Comparison of ENCODE assay signal across 10 cellular contexts in genomic region chr2:46490521-46491141, GRCh38. TPM values are rescaled to one million over a fixed set of nuclear protein-coding genes. Genes with fewer than 3 reads are reported as not detected.
DNase-seq lines count a peak whose midpoint lies in the region; ATAC-seq and TF ChIP-seq lines count a peak whose summit lies in the region.
"Had no signal": no experiment of that assay in that cellular context is flagged by ENCODE, and none has a peak within 500 bp of the region (broad histone marks: within the 10 kb centered on the region; RNA-seq: fewer than 3 reads in every experiment).

No MANE protein-coding gene starts in this region.

- no peaks in the 10 kb centered on the region for H3K36me3 ChIP-seq in stomach

- intact Hi-C loops in left cardiac atrium (cut with DNase I): no loop called here
- intact Hi-C loops in stomach (cut with DNase I; ENCODE audit: low total_unique reads): no loop called here

- WGBS in stomach, 5 donors: 34 to 50% (median 48%) methylated on average over 6 of the region's 6 CpGs

- ATAC-seq in GM19397 (IDR thresholded peaks at IDR 0.05; ENCODE audit: unreplicated experiment): peak; percentile 69
- ATAC-seq in left cardiac atrium: peak; percentile 63 to 90

- no peak for TF ChIP-seq CTCF in stomach (IDR thresholded peaks at IDR 0.05)

- no peaks in the 10 kb centered on the region for H3K27me3 Mint-ChIP-seq in activated T-cell treated with anti-CD3 and anti-CD28 coated beads, Interleukin-2, amount 50 U/mL, for 24 hours

- no peaks in the 10 kb centered on the region for H3K36me3 Mint-ChIP-seq in activated T-cell treated with anti-CD3 and anti-CD28 coated beads, Interleukin-2, amount 50 U/mL, for 24 hours (ENCODE audit: low read depth)

- H3K4me3 ChIP-seq in stomach: no peak overlapping the region

- H3K9me3 ChIP-seq in stomach: no peaks in the 10 kb centered on the region

- peak overlapping the region in 3 of 5 donors; percentile 9 to 54 (median 48) for H3K27ac ChIP-seq in stomach

- peak; percentile 95 to 97 for DNase-seq in Kasumi-1 (lab: John Stamatoyannopoulos, UW)
- DNase-seq in left cardiac atrium: peak; percentile 73
- no peak for DNase-seq in stomach
- DNase-seq in NCI-H446 treated with DMSO at 0.1 percent for 48 hours (lab: John Stamatoyannopoulos, UW): no peak
- DNase-seq in activated effector memory CD4-positive, alpha-beta T cell treated with Interleukin-2 at 50 U/mL for 16 hours: no peak
- no peak for DNase-seq in activated T-cell treated with anti-CD3 and anti-CD28 coated beads, Interleukin-2, amount 50 U/mL, for 24 hours
- no peak for DNase-seq in glomerular visceral epithelial cell (ENCODE audit: extremely low spot score)

- H3K4me1 ChIP-seq in stomach: peaks cover 0 to 36% (median 14%) of the 10 kb centered on the region in 4 donors

- H3K27me3 ChIP-seq in stomach: no peaks in the 10 kb centered on the region

- no peak for TF ChIP-seq EP300 in stomach (IDR thresholded peaks at IDR 0.05)

- no peak for TF ChIP-seq POLR2A in stomach (IDR thresholded peaks at IDR 0.05)

- H3K9me3 Mint-ChIP-seq in activated T-cell treated with anti-CD3 and anti-CD28 coated beads, Interleukin-2, amount 50 U/mL, for 24 hours: no peaks in the 10 kb centered on the region

- peaks cover 11% of the 10 kb centered on the region for H3K4me1 Mint-ChIP-seq in activated T-cell treated with anti-CD3 and anti-CD28 coated beads, Interleukin-2, amount 50 U/mL, for 24 hours (ENCODE audit: low read depth)

- no peak overlapping the region for H3K4me3 Mint-ChIP-seq in activated T-cell treated with anti-CD3 and anti-CD28 coated beads, Interleukin-2, amount 50 U/mL, for 24 hours

- H3K27ac Mint-ChIP-seq in activated T-cell treated with anti-CD3 and anti-CD28 coated beads, Interleukin-2, amount 50 U/mL, for 24 hours: no peak overlapping the region

RNA-seq across cellular contexts. Expression of gene TMEM247, which starts 11.3 kb away (rescaled TPM):
- total RNA-seq in left cardiac atrium (not detected), stomach (not detected)
- not detected for polyA plus RNA-seq in stomach
- total RNA-seq: NCI-H460, urinary bladder had no signal
- polyA plus RNA-seq: urinary bladder had no signal

RNA-seq across cellular contexts. Expression of gene RHOQ, which starts 51.7 kb away (rescaled TPM):
- 100 to 1,000 TPM; 156 to 186 TPM for total RNA-seq in left cardiac atrium
- 100 to 1,000 TPM in 1 of 5 donors, 10 to 100 TPM in 3, 1 to 10 TPM in 1; 4.9 to 102 (median 92.0) TPM for total RNA-seq in stomach
- polyA plus RNA-seq in stomach: 10 to 100 TPM; 22.4 to 48.0 (median 37.9) TPM

RNA-seq across cellular contexts. Expression of gene ATP6V1E2, which starts 51.7 kb away (rescaled TPM):
- total RNA-seq in left cardiac atrium (1 to 10 TPM; 4.1 to 6.5 TPM), stomach (10 to 100 TPM in 2 of 5 donors, 1 to 10 TPM in 1, under 1 TPM in 1, not detected in 1; 0.89 to 38.2 (median 10.0) TPM)
- 1 to 10 TPM; 2.0 to 4.9 (median 2.8) TPM for polyA plus RNA-seq in stomach

Comparison
In these comparisons a context has a peak if more than half of its experiments do, and no peak if none do; other contexts are left out.
1. DNase-seq: peak in Kasumi-1 (2 of 2) and left cardiac atrium (single experiment); none in stomach (single experiment), NCI-H446 treated with DMSO at 0.1 percent for 48 hours (single experiment), activated effector memory CD4-positive, alpha-beta T cell treated with Interleukin-2 at 50 U/mL for 16 hours (single experiment), activated T-cell treated with anti-CD3 and anti-CD28 coated beads, Interleukin-2, amount 50 U/mL, for 24 hours (single experiment) and glomerular visceral epithelial cell (single experiment).